Comparison of ENCODE assay signal across 8 cellular contexts in genomic region chr12:754238-754816, GRCh38. TPM values are rescaled to one million over a fixed set of nuclear protein-coding genes. Genes with fewer than 3 reads are reported as not detected.
DNase-seq lines count a peak whose midpoint lies in the region; ATAC-seq lines count a peak whose summit lies in the region.

No MANE protein-coding gene starts in this region.

- H3K27ac ChIP-seq in rectal smooth muscle tissue (ENCODE audit: low read depth, low read length), result peak overlapping the region; percentile 93

- no peaks in the 10 kb centered on the region for H3K27me3 Mint-ChIP-seq in activated CD4-positive, alpha-beta memory T cell treated with anti-CD3 and anti-CD28 coated beads, Interleukin-2, amount 10 ng/mL, durations not matched to agents 7 days and 5 days

- H3K4me1 Mint-ChIP-seq in activated CD4-positive, alpha-beta memory T cell treated with anti-CD3 and anti-CD28 coated beads, Interleukin-2, amount 10 ng/mL, durations not matched to agents 7 days and 5 days, result peaks cover 35% of the 10 kb centered on the region

- no peaks in the 10 kb centered on the region for H3K9me3 ChIP-seq in HAP-1

- H3K4me1 ChIP-seq in HAP-1 (peaks cover 22% of the 10 kb centered on the region), rectal smooth muscle tissue (ENCODE audit: control insufficient read depth, insufficient read depth, low read length) (peaks cover 8% of the 10 kb centered on the region)

- POLR2A ChIA-PET in activated CD4-positive, alpha-beta memory T cell treated with anti-CD3 and anti-CD28 coated beads, Interleukin-2, amount 10 ng/mL, durations not matched to agents 7 days and 5 days (lab: Charles Lee), result interaction anchor here (0.9 to 6.3 kb wide), 19 partner anchors 11 to 191 kb away, joined by 3 to 83 read pairs (median 7); no protein-coding TSS in a partner anchor

- H3K4me3 Mint-ChIP-seq in activated CD4-positive, alpha-beta memory T cell treated with anti-CD3 and anti-CD28 coated beads, Interleukin-2, amount 10 ng/mL, durations not matched to agents 7 days and 5 days, result peak overlapping the region; percentile 93

- no peaks in the 10 kb centered on the region for H3K9me3 Mint-ChIP-seq in activated CD4-positive, alpha-beta memory T cell treated with anti-CD3 and anti-CD28 coated beads, Interleukin-2, amount 10 ng/mL, durations not matched to agents 7 days and 5 days

- H3K27me3 ChIP-seq in HAP-1 (ENCODE audit: low read depth), result no peaks in the 10 kb centered on the region
- no peaks in the 10 kb centered on the region for H3K27me3 ChIP-seq in rectal smooth muscle tissue (ENCODE audit: control insufficient read depth, insufficient read depth, low read length)

- H3K4me3 ChIP-seq in HAP-1 (peak overlapping the region; percentile 74), rectal smooth muscle tissue (ENCODE audit: low read length) (peak overlapping the region; percentile 63)

- peak; percentile 42 for DNase-seq in Ammon's horn (ENCODE audit: low spot score)
- peak in 1 of 2 experiments; percentile 22 for DNase-seq in HAP-1 (ENCODE audit: low spot score in 2 of 2)
- no peak for DNase-seq in activated CD4-positive, alpha-beta memory T cell treated with anti-CD3 and anti-CD28 coated beads, Interleukin-2, amount 10 ng/mL, durations not matched to agents 7 days and 5 days
- DNase-seq in glomerular visceral epithelial cell (ENCODE audit: extremely low spot score), result peak; percentile 14
- DNase-seq in hepatic stellate cell (ENCODE audit: low spot score), result no peak

- H3K9ac ChIP-seq in rectal smooth muscle tissue (ENCODE audit: low read length), result peak overlapping the region; percentile 67

- in situ Hi-C loops in HAP-1 (cut with MboI; ENCODE audit: low sequenced_read_pairs), result loop anchor here (5.0 kb wide), 1 partner anchor 182 kb away; no protein-coding TSS in a partner anchor

- CTCF ChIA-PET in activated CD4-positive, alpha-beta memory T cell treated with anti-CD3 and anti-CD28 coated beads, Interleukin-2, amount 10 ng/mL, durations not matched to agents 7 days and 5 days (lab: Charles Lee), result interaction anchor here (0.5 to 5.0 kb wide), 18 partner anchors 11 to 200 kb away, joined by 3 to 118 read pairs (median 6); partner anchors contain the start of gene NINJ2

- H3K36me3 ChIP-seq in HAP-1 (replicated peaks) (no peaks in the 10 kb centered on the region), rectal smooth muscle tissue (ENCODE audit: control insufficient read depth, insufficient read depth, low read length) (no peaks in the 10 kb centered on the region)

- H3K27ac Mint-ChIP-seq in activated CD4-positive, alpha-beta memory T cell treated with anti-CD3 and anti-CD28 coated beads, Interleukin-2, amount 10 ng/mL, durations not matched to agents 7 days and 5 days, result peak overlapping the region; percentile 87

- peaks cover 48% of the 10 kb centered on the region for H3K36me3 Mint-ChIP-seq in activated CD4-positive, alpha-beta memory T cell treated with anti-CD3 and anti-CD28 coated beads, Interleukin-2, amount 10 ng/mL, durations not matched to agents 7 days and 5 days (ENCODE audit: low read depth)

- ATAC-seq in GM19035 (IDR thresholded peaks at IDR 0.05; ENCODE audit: unreplicated experiment), result no peak
- ATAC-seq in HG03571 (IDR thresholded peaks at IDR 0.05; ENCODE audit: unreplicated experiment), result no peak

RNA-seq across cellular contexts. Expression of gene WNK1, which starts 1.9 kb away (rescaled TPM):
- 100 to 1,000 TPM; 154 to 180 TPM for total RNA-seq in activated CD4-positive, alpha-beta memory T cell treated with anti-CD3 and anti-CD28 coated beads, Interleukin-2, amount 10 ng/mL, durations not matched to agents 7 days and 5 days

Comparison
In these comparisons a context has a peak if more than half of its experiments do, and no peak if none do; other contexts are left out.
1. DNase-seq: peak in Ammon's horn (single experiment) and glomerular visceral epithelial cell (single experiment); none in activated CD4-positive, alpha-beta memory T cell treated with anti-CD3 and anti-CD28 coated beads, Interleukin-2, amount 10 ng/mL, durations not matched to agents 7 days and 5 days (single experiment) and hepatic stellate cell (single experiment).